In genomic region chr3:49353022-49353421, GRCh38 we compare ENCODE assay signal across 17 cellular contexts. TPM values are rescaled to one million over a fixed set of nuclear protein-coding genes. Genes with fewer than 3 reads are reported as not detected.
DNase-seq lines count a peak whose midpoint lies in the region; ATAC-seq and TF ChIP-seq lines count a peak whose summit lies in the region.
"Had no signal": no experiment of that assay in that cellular context is flagged by ENCODE, and none has a peak within 500 bp of the region (broad histone marks: within the 10 kb centered on the region; RNA-seq: fewer than 3 reads in every experiment).

No MANE protein-coding gene starts in this region.

- no peaks in the 10 kb centered on the region for H3K27me3 ChIP-seq in hepatocyte
- H3K27me3 ChIP-seq in thymus (ENCODE audit: control insufficient read depth, insufficient read depth): no peaks in the 10 kb centered on the region
- H3K27me3 ChIP-seq: gastrocnemius medialis had no signal

- POLR2A ChIA-PET in activated B cell treated with CpG ODN at 0.5 μM for 24 hours (lab: Charles Lee): interaction anchor here (0.7 to 3.0 kb wide), 2 partner anchors 13 to 59 kb away, joined by 3 to 25 read pairs; partner anchors contain the start of genes RHOA and USP4

- H3K4me3 ChIP-seq in hepatocyte: no peak overlapping the region
- no peak overlapping the region for H3K4me3 ChIP-seq in thymus (ENCODE audit: low read length)
- no peak overlapping the region for H3K4me3 ChIP-seq in coronary artery
- H3K4me3 ChIP-seq: gastrocnemius medialis had no signal

- peak overlapping the region; percentile 1 for H3K27ac Mint-ChIP-seq in activated B cell treated with CpG ODN at 0.5 μM for 24 hours
- H3K27ac Mint-ChIP-seq: activated naive CD4-positive, alpha-beta T cell treated with anti-CD3 and anti-CD28 coated beads for 36 hours had no signal

- peaks cover 16% of the 10 kb centered on the region for H3K36me3 Mint-ChIP-seq in activated B cell treated with CpG ODN at 0.5 μM for 24 hours (ENCODE audit: low read depth)

- DNase-seq in NOMO-1 treated with DMSO at 0.1 percent for 48 hours (lab: John Stamatoyannopoulos, UW; ENCODE audit: unreplicated experiment): peak; percentile 35
- no peak for DNase-seq in NOMO-1 treated with dmso at 0.1 percent for 144 hours (lab: John Stamatoyannopoulos, UW; ENCODE audit: unreplicated experiment)
- DNase-seq in activated B cell treated with CpG ODN at 0.5 μM for 24 hours: no peak
- no peak for DNase-seq in hepatocyte (ENCODE audit: low spot score)
- no peak for DNase-seq in mucosa of gallbladder (ENCODE audit: low spot score)
- no peak for DNase-seq in NCI-H1417 (lab: John Stamatoyannopoulos, UW)
- no peak for DNase-seq in coronary artery (ENCODE audit: low spot score)
- DNase-seq: activated CD4-positive, alpha-beta T cell treated with anti-CD3 and anti-CD28 coated beads for 4 hours; activated naive CD4-positive, alpha-beta T cell treated with anti-CD3 and anti-CD28 coated beads for 36 hours; DMS153; gastrocnemius medialis; NCI-H226; occipital lobe had no signal

- no peaks in the 10 kb centered on the region for H3K9me3 ChIP-seq in hepatocyte (ENCODE audit: low read depth)
- no peaks in the 10 kb centered on the region for H3K9me3 ChIP-seq in thymus (ENCODE audit: control insufficient read depth)
- H3K9me3 ChIP-seq: gastrocnemius medialis had no signal

- intact Hi-C loops in activated B cell treated with CpG ODN at 0.5 μM for 24 hours (cut with micrococcal nuclease): no loop called here

- 88% methylated on average over 5 of the region's 5 CpGs for WGBS in hepatocyte (ENCODE audit: low lambda C conversion rate, missing lambda C conversion rate)
- 98% methylated on average over 5 of the region's 5 CpGs for WGBS in thymus

- peak overlapping the region; percentile 80 for H3K27ac ChIP-seq in hepatocyte
- peak overlapping the region; percentile 53 for H3K27ac ChIP-seq in thymus (ENCODE audit: low read depth)
- H3K27ac ChIP-seq in coronary artery: peak overlapping the region in 1 of 2 donors; percentile 82
- H3K27ac ChIP-seq: 22Rv1 had no signal

- H4K20me1 ChIP-seq in hepatocyte (ENCODE audit: insufficient read depth, poor library complexity, severe bottlenecking): no peaks in the 10 kb centered on the region

- H3K9me3 Mint-ChIP-seq in activated B cell treated with CpG ODN at 0.5 μM for 24 hours: no peaks in the 10 kb centered on the region
- H3K9me3 Mint-ChIP-seq: activated naive CD4-positive, alpha-beta T cell treated with anti-CD3 and anti-CD28 coated beads for 36 hours; stimulated activated memory B cell treated with anti-CD40 and anti-IgM and Interleukin-4, amounts not matched to agents 10 μg/mL and 1 μg/mL and 100 μg/mL, for 72 hours had no signal

- no peak overlapping the region for H2AFZ ChIP-seq in hepatocyte

- H3K36me3 ChIP-seq in hepatocyte (replicated peaks; ENCODE audit: insufficient read depth, low read depth): no peaks in the 10 kb centered on the region
- peaks cover 10% of the 10 kb centered on the region for H3K36me3 ChIP-seq in thymus (ENCODE audit: control insufficient read depth, insufficient read depth)

- no peaks in the 10 kb centered on the region for H3K27me3 Mint-ChIP-seq in activated B cell treated with CpG ODN at 0.5 μM for 24 hours
- H3K27me3 Mint-ChIP-seq: stimulated activated memory B cell treated with anti-CD40 and anti-IgM and Interleukin-4, amounts not matched to agents 10 μg/mL and 1 μg/mL and 100 μg/mL, for 72 hours had no signal

- no peak overlapping the region for H3K4me3 Mint-ChIP-seq in activated B cell treated with CpG ODN at 0.5 μM for 24 hours
- H3K4me3 Mint-ChIP-seq: activated naive CD4-positive, alpha-beta T cell treated with anti-CD3 and anti-CD28 coated beads for 36 hours; stimulated activated memory B cell treated with anti-CD40 and anti-IgM and Interleukin-4, amounts not matched to agents 10 μg/mL and 1 μg/mL and 100 μg/mL, for 72 hours had no signal

- H3K4me1 Mint-ChIP-seq in activated B cell treated with CpG ODN at 0.5 μM for 24 hours: peaks cover 47% of the 10 kb centered on the region

- peaks cover 44% of the 10 kb centered on the region for H3K4me1 ChIP-seq in hepatocyte (ENCODE audit: insufficient read depth)
- H3K4me1 ChIP-seq in thymus (ENCODE audit: control insufficient read depth, insufficient read depth, low read length): no peaks in the 10 kb centered on the region

- CTCF ChIA-PET in activated B cell treated with CpG ODN at 0.5 μM for 24 hours (lab: Charles Lee): interaction anchor here (0.7 to 1.6 kb wide), 2 partner anchors 13 to 56 kb away, joined by 4 to 7 read pairs; partner anchors contain the start of gene USP4

- no peak overlapping the region for H3K4me2 ChIP-seq in hepatocyte

- H3K9me2 ChIP-seq in hepatocyte (replicated peaks; ENCODE audit: insufficient read depth): no peaks in the 10 kb centered on the region

- no peak for ATAC-seq in activated B cell treated with CpG ODN at 0.5 μM for 24 hours (ENCODE audit: low read depth)
- ATAC-seq: gastrocnemius medialis had no signal

- H3K79me2 ChIP-seq in hepatocyte: peaks cover 22% of the 10 kb centered on the region

- TF ChIP-seq CTCF in activated B cell treated with CpG ODN at 0.5 μM for 24 hours (IDR thresholded peaks at IDR 0.05) (no peak), hepatocyte (IDR thresholded peaks at IDR 0.05; ENCODE audit: poor library complexity) (no peak), coronary artery (IDR thresholded peaks at IDR 0.05) (no peak)

RNA-seq across cellular contexts. Expression of gene GPX1, which starts 5.1 kb away (rescaled TPM):
- total RNA-seq in activated B cell treated with CpG ODN at 0.5 μM for 24 hours (90.0 and 94.6 TPM in 2 replicates), hepatocyte (186 and 205 TPM in 2 replicates), mucosa of gallbladder (296 TPM)
- polyA plus RNA-seq in hepatocyte (437 and 440 TPM in 2 replicates), thymus (384 TPM)
- total RNA-seq: RPMI7951 had no signal

RNA-seq across cellular contexts. Expression of gene USP4, which starts 13.2 kb away (rescaled TPM):
- total RNA-seq in activated B cell treated with CpG ODN at 0.5 μM for 24 hours (86.7 and 115 TPM in 2 replicates), hepatocyte (14.4 and 20.1 TPM in 2 replicates), mucosa of gallbladder (60.5 TPM)
- polyA plus RNA-seq in hepatocyte (23.9 and 26.5 TPM in 2 replicates), thymus (57.8 TPM)

RNA-seq across cellular contexts. Expression of gene RHOA, which starts 58.8 kb away (rescaled TPM):
- total RNA-seq in activated B cell treated with CpG ODN at 0.5 μM for 24 hours (399 and 425 TPM in 2 replicates), hepatocyte (434 and 527 TPM in 2 replicates), mucosa of gallbladder (386 TPM)
- polyA plus RNA-seq in hepatocyte (371 and 392 TPM in 2 replicates), thymus (368 TPM)

RNA-seq across cellular contexts. Expression of gene TCTA, which starts 59.2 kb away (rescaled TPM):
- total RNA-seq in activated B cell treated with CpG ODN at 0.5 μM for 24 hours (26.4 and 32.2 TPM in 2 replicates), hepatocyte (20.9 and 24.5 TPM in 2 replicates), mucosa of gallbladder (57.6 TPM)
- polyA plus RNA-seq in hepatocyte (30.1 and 31.6 TPM in 2 replicates), thymus (24.5 TPM)
